ENCODE assay signal across 8 cellular contexts in the genomic region with DNA sequence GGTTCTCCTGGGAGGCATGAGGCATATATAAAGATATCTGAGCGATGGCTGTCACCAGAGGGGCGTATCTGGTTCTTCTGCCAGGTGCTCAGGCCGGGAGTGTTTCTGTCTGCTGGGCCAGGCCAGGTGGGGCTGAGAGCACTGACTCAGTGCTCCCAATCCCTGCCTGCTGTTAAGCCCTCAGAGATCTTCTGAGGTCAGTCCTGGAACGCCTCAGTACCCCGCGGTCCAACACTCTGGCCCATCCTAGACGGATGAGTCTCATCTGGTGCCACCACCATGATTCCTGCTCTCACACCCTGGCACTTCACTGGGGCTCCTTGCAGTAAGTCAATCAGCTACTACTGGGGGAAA. TPM values are rescaled to one million over a fixed set of nuclear protein-coding genes. Genes with fewer than 3 reads are reported as not detected.
DNase-seq lines count a peak whose midpoint lies in the region; ATAC-seq and TF ChIP-seq lines count a peak whose summit lies in the region.

No MANE protein-coding gene starts in this region.

- H3K27ac Mint-ChIP-seq in activated T-helper 2 cell treated with anti-CD3 and anti-CD28 coated beads, Interferon-gamma antibody, Interleukin-2, Interleukin-4, amounts not matched to agents 10 μg/mL and 5 μg/mL and 100 μg/mL, durations not matched to agents 14 hours and 24 hours and 36 hours, result peak overlapping the region; percentile 70
- H3K27ac Mint-ChIP-seq in natural killer cell treated with Interleukin-12 subunit alpha and Interleukin-12 subunit beta and Interleukin-15 and Interleukin-18, amount 100 ng/mL, for 72 hours, result peak overlapping the region; percentile 76 to 85

- ATAC-seq in GM18498 (IDR thresholded peaks at IDR 0.05; ENCODE audit: unreplicated experiment) (peak; percentile 19), HG02943 (IDR thresholded peaks at IDR 0.05; ENCODE audit: low read depth, unreplicated experiment) (peak; percentile 27)
- peak in 1 of 2 donors; percentile 25 for ATAC-seq in natural killer cell treated with Interleukin-12 subunit alpha and Interleukin-12 subunit beta and Interleukin-15 and Interleukin-18, amount 100 ng/mL, for 72 hours

- H3K27me3 Mint-ChIP-seq in activated T-helper 2 cell treated with anti-CD3 and anti-CD28 coated beads, Interferon-gamma antibody, Interleukin-2, Interleukin-4, amounts not matched to agents 10 μg/mL and 5 μg/mL and 100 μg/mL, durations not matched to agents 14 hours and 24 hours and 36 hours (ENCODE audit: low read depth), result peaks cover 18% of the 10 kb centered on the region
- H3K27me3 Mint-ChIP-seq in natural killer cell treated with Interleukin-12 subunit alpha and Interleukin-12 subunit beta and Interleukin-15 and Interleukin-18, amount 100 ng/mL, for 72 hours, result no peaks in the 10 kb centered on the region

- no peak for DNase-seq in activated T-helper 2 cell treated with anti-CD3 and anti-CD28 coated beads, Interferon-gamma antibody, Interleukin-2, Interleukin-4, amounts not matched to agents 10 μg/mL and 5 μg/mL and 100 μg/mL, durations not matched to agents 14 hours and 24 hours and 36 hours (ENCODE audit: low spot score)
- no peak for DNase-seq in natural killer cell treated with Interleukin-12 subunit alpha and Interleukin-12 subunit beta and Interleukin-15 and Interleukin-18, amount 100 ng/mL, for 72 hours (ENCODE audit: low spot score)
- DNase-seq in NCI-H82 (lab: John Stamatoyannopoulos, UW) (no peak), SKM-1 treated with dmso at 0.1 percent for 144 hours (lab: John Stamatoyannopoulos, UW; ENCODE audit: unreplicated experiment) (no peak), H4 (ENCODE audit: low spot score) (no peak), erythroblast (lab: John Stamatoyannopoulos, UW) (no peak)

- no peaks in the 10 kb centered on the region for H3K36me3 Mint-ChIP-seq in activated T-helper 2 cell treated with anti-CD3 and anti-CD28 coated beads, Interferon-gamma antibody, Interleukin-2, Interleukin-4, amounts not matched to agents 10 μg/mL and 5 μg/mL and 100 μg/mL, durations not matched to agents 14 hours and 24 hours and 36 hours (ENCODE audit: low read depth)
- no peaks in the 10 kb centered on the region for H3K36me3 Mint-ChIP-seq in natural killer cell treated with Interleukin-12 subunit alpha and Interleukin-12 subunit beta and Interleukin-15 and Interleukin-18, amount 100 ng/mL, for 72 hours

- H3K9me3 Mint-ChIP-seq in activated T-helper 2 cell treated with anti-CD3 and anti-CD28 coated beads, Interferon-gamma antibody, Interleukin-2, Interleukin-4, amounts not matched to agents 10 μg/mL and 5 μg/mL and 100 μg/mL, durations not matched to agents 14 hours and 24 hours and 36 hours, result no peaks in the 10 kb centered on the region
- no peaks in the 10 kb centered on the region for H3K9me3 Mint-ChIP-seq in natural killer cell treated with Interleukin-12 subunit alpha and Interleukin-12 subunit beta and Interleukin-15 and Interleukin-18, amount 100 ng/mL, for 72 hours

- peak overlapping the region; percentile 39 for H3K4me3 Mint-ChIP-seq in activated T-helper 2 cell treated with anti-CD3 and anti-CD28 coated beads, Interferon-gamma antibody, Interleukin-2, Interleukin-4, amounts not matched to agents 10 μg/mL and 5 μg/mL and 100 μg/mL, durations not matched to agents 14 hours and 24 hours and 36 hours (ENCODE audit: low read depth)
- H3K4me3 Mint-ChIP-seq in natural killer cell treated with Interleukin-12 subunit alpha and Interleukin-12 subunit beta and Interleukin-15 and Interleukin-18, amount 100 ng/mL, for 72 hours, result peak overlapping the region; percentile 69

- H3K4me1 Mint-ChIP-seq in activated T-helper 2 cell treated with anti-CD3 and anti-CD28 coated beads, Interferon-gamma antibody, Interleukin-2, Interleukin-4, amounts not matched to agents 10 μg/mL and 5 μg/mL and 100 μg/mL, durations not matched to agents 14 hours and 24 hours and 36 hours (ENCODE audit: low read depth), result peaks cover 17% of the 10 kb centered on the region
- H3K4me1 Mint-ChIP-seq in natural killer cell treated with Interleukin-12 subunit alpha and Interleukin-12 subunit beta and Interleukin-15 and Interleukin-18, amount 100 ng/mL, for 72 hours (ENCODE audit: low read depth in 2 of 2), result peaks cover 40 to 49% of the 10 kb centered on the region in 2 donors

- intact Hi-C loops in activated T-helper 2 cell treated with anti-CD3 and anti-CD28 coated beads, Interferon-gamma antibody, Interleukin-2, Interleukin-4, amounts not matched to agents 10 μg/mL and 5 μg/mL and 100 μg/mL, durations not matched to agents 14 hours and 24 hours and 36 hours (cut with micrococcal nuclease), result loop anchor here (2.0 to 5.0 kb wide), 2 partner anchors 73 to 191 kb away; a partner anchor contains a TSS

- no peak for TF ChIP-seq POLR2A in erythroblast (IDR thresholded peaks at IDR 0.05; ENCODE audit: low read length)

RNA-seq across cellular contexts. Expression of a gene that starts 7.5 kb away (rescaled TPM):
- 0.16 and 0.52 TPM in 2 replicates for total RNA-seq in activated T-helper 2 cell treated with anti-CD3 and anti-CD28 coated beads, Interferon-gamma antibody, Interleukin-2, Interleukin-4, amounts not matched to agents 10 μg/mL and 5 μg/mL and 100 μg/mL, durations not matched to agents 14 hours and 24 hours and 36 hours
- total RNA-seq in natural killer cell treated with Interleukin-12 subunit alpha and Interleukin-12 subunit beta and Interleukin-15 and Interleukin-18, amount 100 ng/mL, for 72 hours, result 10 to 100 TPM in 1 of 2 donors, 1 to 10 TPM in 1; 2.5 to 10.0 TPM
- 12.2 and 27.4 TPM in 2 replicates for total RNA-seq in H4 (2014; rRNA removed; shearing (Covaris generic))
